Comparison of ENCODE assay signal across 1 cellular context in the genomic region with DNA sequence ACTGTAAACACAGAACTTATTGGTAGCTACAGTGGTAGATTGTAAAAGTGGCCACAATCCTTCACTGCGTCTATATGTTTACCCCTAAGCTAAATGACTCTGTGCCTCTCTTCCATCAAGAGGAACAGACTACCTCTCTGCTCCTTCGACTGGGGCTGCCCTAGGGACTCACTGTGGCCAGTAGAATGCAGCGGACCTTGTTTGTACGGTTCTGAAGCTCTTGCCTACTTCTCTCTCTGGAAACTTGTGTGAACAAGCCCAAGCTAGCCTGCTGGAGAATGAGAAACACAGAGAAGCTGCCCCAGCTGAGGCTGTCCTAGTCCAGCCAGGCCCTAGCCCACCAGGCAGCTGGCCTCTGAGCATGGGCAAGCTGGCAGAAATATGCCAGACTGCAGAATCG.
TF ChIP-seq lines count a peak whose summit lies in the region.

No MANE protein-coding gene starts in this region.

TF ChIP-seq in K562, 482 proteins besides CTCF, POLR2A, EP300 and RAD21 (continued from another document):
- TF ChIP-seq NR2C2 (CRISPR knock-in tag; IDR thresholded peaks at IDR 0.05) (no peak), NR2C2 (tag; IDR thresholded peaks at IDR 0.05) (no peak), ADNP (tag; IDR thresholded peaks at IDR 0.05) (no peak), FOXJ3 (CRISPR knock-in tag; IDR thresholded peaks at IDR 0.05) (no peak), FUS (optimal IDR thresholded peaks at IDR 0.05; ENCODE audit: low read depth, low read length) (no peak), ZNF133 (CRISPR knock-in tag; IDR thresholded peaks at IDR 0.05) (no peak), ARID3A (IDR thresholded peaks at IDR 0.05; ENCODE audit: borderline replicate concordance, low read depth, low read length) (no peak), E2F5 (CRISPR knock-in tag; IDR thresholded peaks at IDR 0.05) (no peak), RREB1 (CRISPR knock-in tag; IDR thresholded peaks at IDR 0.05) (no peak), TCF15 (CRISPR knock-in tag; IDR thresholded peaks at IDR 0.05) (no peak)
- TF ChIP-seq, protein P1, sequence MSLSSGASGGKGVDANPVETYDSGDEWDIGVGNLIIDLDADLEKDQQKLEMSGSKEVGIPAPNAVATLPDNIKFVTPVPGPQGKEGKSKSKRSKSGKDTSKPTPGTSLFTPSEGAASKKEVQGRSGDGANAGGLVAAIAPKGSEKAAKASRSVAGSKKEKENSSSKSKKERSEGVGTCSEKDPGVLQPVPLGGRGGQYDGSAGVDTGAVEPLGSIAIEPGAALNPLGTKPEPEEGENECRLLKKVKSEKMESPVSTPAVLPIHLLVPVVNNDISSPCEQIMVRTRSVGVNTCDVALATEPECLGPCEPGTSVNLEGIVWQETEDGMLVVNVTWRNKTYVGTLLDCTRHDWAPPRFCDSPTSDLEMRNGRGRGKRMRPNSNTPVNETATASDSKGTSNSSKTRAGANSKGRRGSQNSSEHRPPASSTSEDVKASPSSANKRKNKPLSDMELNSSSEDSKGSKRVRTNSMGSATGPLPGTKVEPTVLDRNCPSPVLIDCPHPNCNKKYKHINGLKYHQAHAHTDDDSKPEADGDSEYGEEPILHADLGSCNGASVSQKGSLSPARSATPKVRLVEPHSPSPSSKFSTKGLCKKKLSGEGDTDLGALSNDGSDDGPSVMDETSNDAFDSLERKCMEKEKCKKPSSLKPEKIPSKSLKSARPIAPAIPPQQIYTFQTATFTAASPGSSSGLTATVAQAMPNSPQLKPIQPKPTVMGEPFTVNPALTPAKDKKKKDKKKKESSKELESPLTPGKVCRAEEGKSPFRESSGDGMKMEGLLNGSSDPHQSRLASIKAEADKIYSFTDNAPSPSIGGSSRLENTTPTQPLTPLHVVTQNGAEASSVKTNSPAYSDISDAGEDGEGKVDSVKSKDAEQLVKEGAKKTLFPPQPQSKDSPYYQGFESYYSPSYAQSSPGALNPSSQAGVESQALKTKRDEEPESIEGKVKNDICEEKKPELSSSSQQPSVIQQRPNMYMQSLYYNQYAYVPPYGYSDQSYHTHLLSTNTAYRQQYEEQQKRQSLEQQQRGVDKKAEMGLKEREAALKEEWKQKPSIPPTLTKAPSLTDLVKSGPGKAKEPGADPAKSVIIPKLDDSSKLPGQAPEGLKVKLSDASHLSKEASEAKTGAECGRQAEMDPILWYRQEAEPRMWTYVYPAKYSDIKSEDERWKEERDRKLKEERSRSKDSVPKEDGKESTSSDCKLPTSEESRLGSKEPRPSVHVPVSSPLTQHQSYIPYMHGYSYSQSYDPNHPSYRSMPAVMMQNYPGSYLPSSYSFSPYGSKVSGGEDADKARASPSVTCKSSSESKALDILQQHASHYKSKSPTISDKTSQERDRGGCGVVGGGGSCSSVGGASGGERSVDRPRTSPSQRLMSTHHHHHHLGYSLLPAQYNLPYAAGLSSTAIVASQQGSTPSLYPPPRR (CRISPR knock-in tag; IDR thresholded peaks at IDR 0.05; ENCODE audit: borderline replicate concordance): no peak
- TF ChIP-seq, protein P2, sequence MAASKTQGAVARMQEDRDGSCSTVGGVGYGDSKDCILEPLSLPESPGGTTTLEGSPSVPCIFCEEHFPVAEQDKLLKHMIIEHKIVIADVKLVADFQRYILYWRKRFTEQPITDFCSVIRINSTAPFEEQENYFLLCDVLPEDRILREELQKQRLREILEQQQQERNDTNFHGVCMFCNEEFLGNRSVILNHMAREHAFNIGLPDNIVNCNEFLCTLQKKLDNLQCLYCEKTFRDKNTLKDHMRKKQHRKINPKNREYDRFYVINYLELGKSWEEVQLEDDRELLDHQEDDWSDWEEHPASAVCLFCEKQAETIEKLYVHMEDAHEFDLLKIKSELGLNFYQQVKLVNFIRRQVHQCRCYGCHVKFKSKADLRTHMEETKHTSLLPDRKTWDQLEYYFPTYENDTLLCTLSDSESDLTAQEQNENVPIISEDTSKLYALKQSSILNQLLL (CRISPR knock-in tag; IDR thresholded peaks at IDR 0.05; ENCODE audit: borderline replicate concordance): no peak
- TF ChIP-seq, protein P3, sequence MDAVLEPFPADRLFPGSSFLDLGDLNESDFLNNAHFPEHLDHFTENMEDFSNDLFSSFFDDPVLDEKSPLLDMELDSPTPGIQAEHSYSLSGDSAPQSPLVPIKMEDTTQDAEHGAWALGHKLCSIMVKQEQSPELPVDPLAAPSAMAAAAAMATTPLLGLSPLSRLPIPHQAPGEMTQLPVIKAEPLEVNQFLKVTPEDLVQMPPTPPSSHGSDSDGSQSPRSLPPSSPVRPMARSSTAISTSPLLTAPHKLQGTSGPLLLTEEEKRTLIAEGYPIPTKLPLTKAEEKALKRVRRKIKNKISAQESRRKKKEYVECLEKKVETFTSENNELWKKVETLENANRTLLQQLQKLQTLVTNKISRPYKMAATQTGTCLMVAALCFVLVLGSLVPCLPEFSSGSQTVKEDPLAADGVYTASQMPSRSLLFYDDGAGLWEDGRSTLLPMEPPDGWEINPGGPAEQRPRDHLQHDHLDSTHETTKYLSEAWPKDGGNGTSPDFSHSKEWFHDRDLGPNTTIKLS (IDR thresholded peaks at IDR 0.05; ENCODE audit: borderline replicate concordance, low read depth): no peak
